8 cellular contexts compared by ENCODE assay signal in genomic region chr5:80481019-80481893, GRCh38. TPM values are rescaled to one million over a fixed set of nuclear protein-coding genes. Genes with fewer than 3 reads are reported as not detected.
A peak's percentile ranks its signal among the peaks of the same experiment; 100 is the strongest.
DNase-seq lines count a peak whose midpoint lies in the region; ATAC-seq, FAIRE-seq and TF ChIP-seq lines count a peak whose summit lies in the region.

No MANE protein-coding gene starts in this region.

- TF ChIP-seq POLR2A in gastroesophageal sphincter (IDR thresholded peaks at IDR 0.05): no peak

- peak; percentile 22 to 60 (median 28) for TF ChIP-seq CTCF in gastroesophageal sphincter (IDR thresholded peaks at IDR 0.05)

- H3K36me3 ChIP-seq in gastroesophageal sphincter: peaks cover 0 to 34% of the 10 kb centered on the region in 2 donors
- no peaks in the 10 kb centered on the region for H3K36me3 ChIP-seq in small intestine (ENCODE audit: control insufficient read depth in 2 of 2, insufficient read depth in 2 of 2, low read length in 2 of 2)

- intact Hi-C loops in activated CD4-positive, alpha-beta T cell treated with anti-CD3 and anti-CD28 coated beads, Interleukin-2, amount 10 ng/mL, durations not matched to agents 24 days and 14 days (cut with micrococcal nuclease): loop anchor here (1.0 to 10.0 kb wide), 3 partner anchors 174 to 714 kb away; partner anchors contain the start of genes DHFR and MSH3

- FAIRE-seq in small intestine (lab: Jason Lieb, UNC): no peak

- H3K9me3 ChIP-seq in gastroesophageal sphincter (peaks cover 0 to 22% (median 0%) of the 10 kb centered on the region in 3 donors), small intestine (ENCODE audit: control insufficient read depth, low read depth) (no peaks in the 10 kb centered on the region)

- H3K9me3 Mint-ChIP-seq in activated CD4-positive, alpha-beta T cell treated with anti-CD3 and anti-CD28 coated beads, Interleukin-2, amount 10 ng/mL, durations not matched to agents 24 days and 14 days: no peaks in the 10 kb centered on the region

- H3K36me3 Mint-ChIP-seq in activated CD4-positive, alpha-beta T cell treated with anti-CD3 and anti-CD28 coated beads, Interleukin-2, amount 10 ng/mL, durations not matched to agents 24 days and 14 days (ENCODE audit: low read depth): peaks cover 2% of the 10 kb centered on the region

- DNase-seq in EL (peak; percentile 62), NCI-H2107 (lab: John Stamatoyannopoulos, UW) (peak; percentile 12), small intestine (peak; percentile 74), occipital lobe (lab: John Stamatoyannopoulos, UW) (no peak)
- DNase-seq in activated CD4-positive, alpha-beta T cell treated with anti-CD3 and anti-CD28 coated beads, Interleukin-2, amount 10 ng/mL, durations not matched to agents 24 days and 14 days: peak; percentile 82

- peaks cover under 1% of the 10 kb centered on the region for H3K27me3 Mint-ChIP-seq in activated CD4-positive, alpha-beta T cell treated with anti-CD3 and anti-CD28 coated beads, Interleukin-2, amount 10 ng/mL, durations not matched to agents 24 days and 14 days

- H3K4me1 ChIP-seq in gastroesophageal sphincter (no peaks in the 10 kb centered on the region), small intestine (ENCODE audit: control insufficient read depth in 2 of 2, insufficient read depth in 1 of 2, low read depth in 1 of 2, low read length in 1 of 2) (no peaks in the 10 kb centered on the region)

- TF ChIP-seq EP300 in gastroesophageal sphincter (IDR thresholded peaks at IDR 0.05): no peak

- H3K4me3 Mint-ChIP-seq in activated CD4-positive, alpha-beta T cell treated with anti-CD3 and anti-CD28 coated beads, Interleukin-2, amount 10 ng/mL, durations not matched to agents 24 days and 14 days: no peak overlapping the region

- no peak overlapping the region for H3K27ac Mint-ChIP-seq in activated CD4-positive, alpha-beta T cell treated with anti-CD3 and anti-CD28 coated beads, Interleukin-2, amount 10 ng/mL, durations not matched to agents 24 days and 14 days

- H3K27ac ChIP-seq in gastroesophageal sphincter: no peak overlapping the region
- H3K27ac ChIP-seq in small intestine (ENCODE audit: low read depth in 1 of 2, low read length in 1 of 2): no peak overlapping the region

- 96 to 100% methylated on average over 3 of the region's 3 CpGs for WGBS in gastroesophageal sphincter (ENCODE audit: low coverage in 1 of 2), 2 donors
- 93 to 97% (median 93%) methylated on average over 3 of the region's 3 CpGs for WGBS in small intestine, 3 donors

- peaks cover 2% of the 10 kb centered on the region for H3K4me1 Mint-ChIP-seq in activated CD4-positive, alpha-beta T cell treated with anti-CD3 and anti-CD28 coated beads, Interleukin-2, amount 10 ng/mL, durations not matched to agents 24 days and 14 days

- ATAC-seq in GM21723 (IDR thresholded peaks at IDR 0.05; ENCODE audit: unreplicated experiment): peak; percentile 62
- no peak for ATAC-seq in gastroesophageal sphincter
- no peak for ATAC-seq in GM21381 (IDR thresholded peaks at IDR 0.05; ENCODE audit: unreplicated experiment)

- H3K27me3 ChIP-seq in gastroesophageal sphincter: no peaks in the 10 kb centered on the region
- H3K27me3 ChIP-seq in small intestine (ENCODE audit: control insufficient read depth in 2 of 2, insufficient read depth in 2 of 2, low read length in 2 of 2): no peaks in the 10 kb centered on the region

- no peak overlapping the region for H3K4me3 ChIP-seq in gastroesophageal sphincter
- no peak overlapping the region for H3K4me3 ChIP-seq in small intestine (ENCODE audit: low read depth in 1 of 2, low read length in 2 of 2)

RNA-seq across cellular contexts. Expression of gene FAM151B, which starts 6.6 kb away (rescaled TPM):
- 0.23 TPM in 1 of 2 replicates, not detected in the other for total RNA-seq in activated CD4-positive, alpha-beta T cell treated with anti-CD3 and anti-CD28 coated beads, Interleukin-2, amount 10 ng/mL, durations not matched to agents 24 days and 14 days
- 10 to 100 TPM in 1 of 4 donors, 1 to 10 TPM in 3; 1.3 to 11.2 (median 3.3) TPM for total RNA-seq in gastroesophageal sphincter
- 1 to 10 TPM in 1 of 3 donors, under 1 TPM in 1, not detected in 1; 0.73 to 1.1 TPM for polyA plus RNA-seq in small intestine
- total RNA-seq in occipital lobe: 39.8 TPM
